Comparison of ENCODE assay signal across 11 cellular contexts in the genomic region with DNA sequence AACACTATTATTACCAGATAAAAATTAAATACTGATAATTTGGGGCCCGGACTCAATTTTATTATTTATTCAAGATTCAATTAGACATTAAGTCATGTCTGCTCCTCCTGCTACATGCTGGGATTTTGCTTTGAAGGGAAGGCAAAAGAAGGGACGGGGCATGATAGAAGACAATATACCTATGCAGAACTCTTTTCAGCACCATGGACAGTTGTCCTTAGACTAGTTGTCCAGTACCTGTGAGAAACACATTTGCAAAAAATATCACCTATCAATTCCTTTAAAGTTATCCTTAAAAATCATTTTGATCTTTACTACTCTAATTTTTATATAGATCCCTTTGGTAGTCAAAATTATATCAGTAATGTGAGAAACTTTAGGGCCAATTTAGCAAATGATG.
DNase-seq lines count a peak whose midpoint lies in the region; TF ChIP-seq lines count a peak whose summit lies in the region.
"Had no signal": no experiment of that assay in that cellular context is flagged by ENCODE, and none has a peak within 500 bp of the region (broad histone marks: within the 10 kb centered on the region; RNA-seq: fewer than 3 reads in every experiment).

No MANE protein-coding gene starts in this region.

- no peaks in the 10 kb centered on the region for H3K27me3 ChIP-seq in neuronal stem cell (ENCODE audit: control insufficient read depth in 3 of 3, insufficient read depth in 3 of 3, low read depth in 1 of 3, low read length in 3 of 3)

- H3K18ac ChIP-seq in neuronal stem cell (ENCODE audit: low read length), result no peak overlapping the region

- no peak overlapping the region for H3K23ac ChIP-seq in neuronal stem cell (ENCODE audit: low read depth, low read length, poor library complexity)

- H3K4me2 ChIP-seq in OCI-LY7 (ENCODE audit: low read length) (no peak overlapping the region), neuronal stem cell (ENCODE audit: insufficient read depth, low read length, poor library complexity, severe bottlenecking) (no peak overlapping the region)

- H2BK5ac ChIP-seq in neuronal stem cell (ENCODE audit: low read length), result no peak overlapping the region

- H3K36me3 ChIP-seq in OCI-LY7 (ENCODE audit: insufficient read depth, low read length) (no peaks in the 10 kb centered on the region), neuronal stem cell (replicated peaks in 1 of 2; ENCODE audit: control insufficient read depth in 2 of 2, insufficient read depth in 2 of 2, low read length in 2 of 2) (no peaks in the 10 kb centered on the region)

- no TSS peak for BruUV-seq in OCI-LY7 (replicated peaks; lab: Mats Ljungman, UMichigan)

- no peak overlapping the region for H3K14ac ChIP-seq in neuronal stem cell (ENCODE audit: low read length)

- H3K9me2 ChIP-seq in OCI-LY7 (ENCODE audit: insufficient read depth, low read length), result no peaks in the 10 kb centered on the region

- no peak overlapping the region for H3K9ac ChIP-seq in neuronal stem cell (ENCODE audit: low read depth, low read length, poor library complexity)

- no peak overlapping the region for H3K27ac Mint-ChIP-seq in activated CD4-positive, alpha-beta T cell treated with anti-CD3 and anti-CD28 coated beads, Interleukin-2, amount 10 ng/mL, durations not matched to agents 7 days and 5 days
- H3K27ac Mint-ChIP-seq in glutamatergic neuron (ENCODE audit: unreplicated experiment), result no peak overlapping the region

- intact Hi-C loops in OCI-LY7 (cut with micrococcal nuclease; ENCODE audit: unreplicated experiment), result no loop called here

- no peak overlapping the region for H3K4me3 Mint-ChIP-seq in activated CD4-positive, alpha-beta T cell treated with anti-CD3 and anti-CD28 coated beads, Interleukin-2, amount 10 ng/mL, durations not matched to agents 7 days and 5 days
- H3K4me3 Mint-ChIP-seq in glutamatergic neuron (ENCODE audit: unreplicated experiment), result no peak overlapping the region

- POLR2A ChIA-PET in OCI-LY7 (lab: Charles Lee), result no interaction called here
- POLR2A ChIA-PET in activated CD4-positive, alpha-beta T cell treated with anti-CD3 and anti-CD28 coated beads, Interleukin-2, amount 10 ng/mL, durations not matched to agents 7 days and 5 days (lab: Charles Lee), result no interaction called here

- no peak overlapping the region for H2BK120ac ChIP-seq in neuronal stem cell (ENCODE audit: low read depth, low read length)

- H4K20me1 ChIP-seq in OCI-LY7 (ENCODE audit: insufficient read depth, low read length), result no peaks in the 10 kb centered on the region

- H2AFZ ChIP-seq in OCI-LY7 (ENCODE audit: low read length) (no peak overlapping the region), neuronal stem cell (ENCODE audit: low read length) (no peak overlapping the region)

- H3K9me3 Mint-ChIP-seq in activated CD4-positive, alpha-beta T cell treated with anti-CD3 and anti-CD28 coated beads, Interleukin-2, amount 10 ng/mL, durations not matched to agents 7 days and 5 days, result no peaks in the 10 kb centered on the region
- H3K9me3 Mint-ChIP-seq in glutamatergic neuron (ENCODE audit: unreplicated experiment), result no peaks in the 10 kb centered on the region

- no peaks in the 10 kb centered on the region for H3K9me3 ChIP-seq in OCI-LY7 (ENCODE audit: low read length)
- no peaks in the 10 kb centered on the region for H3K9me3 ChIP-seq in neuronal stem cell (replicated peaks in 1 of 2; ENCODE audit: control insufficient read depth in 2 of 2, insufficient read depth in 1 of 2, low read depth in 1 of 2, low read length in 2 of 2)

- WGBS in neuronal stem cell (ENCODE audit: extremely low coverage in 2 of 2, insufficient read length in 2 of 2, insufficient replicate concordance in 1 of 2), 2 donors, result no CpG with 5 or more reads among the region's 2 CpGs

- H2AK5ac ChIP-seq in neuronal stem cell (ENCODE audit: low read depth, low read length), result no peak overlapping the region

- H3K36me3 Mint-ChIP-seq in activated CD4-positive, alpha-beta T cell treated with anti-CD3 and anti-CD28 coated beads, Interleukin-2, amount 10 ng/mL, durations not matched to agents 7 days and 5 days (ENCODE audit: low read depth), result no peaks in the 10 kb centered on the region
- H3K36me3 Mint-ChIP-seq in glutamatergic neuron (ENCODE audit: unreplicated experiment), result no peaks in the 10 kb centered on the region

- H3K27ac ChIP-seq in OCI-LY7 (ENCODE audit: low read depth, low read length, poor library complexity, severe bottlenecking), result no peak overlapping the region
- H3K27ac ChIP-seq in neuronal stem cell (replicated peaks; ENCODE audit: low read length), result no peak overlapping the region
- H3K27ac ChIP-seq: 22Rv1 had no signal

- no peaks in the 10 kb centered on the region for H3K27me3 Mint-ChIP-seq in activated CD4-positive, alpha-beta T cell treated with anti-CD3 and anti-CD28 coated beads, Interleukin-2, amount 10 ng/mL, durations not matched to agents 7 days and 5 days
- no peaks in the 10 kb centered on the region for H3K27me3 Mint-ChIP-seq in glutamatergic neuron (ENCODE audit: unreplicated experiment)

- H4K8ac ChIP-seq in neuronal stem cell (ENCODE audit: low read depth, low read length), result no peak overlapping the region

- no peak overlapping the region for H4K91ac ChIP-seq in neuronal stem cell (ENCODE audit: low read depth, low read length, poor library complexity)

- H2BK15ac ChIP-seq in neuronal stem cell (ENCODE audit: low read length), result no peak overlapping the region

- H3K79me2 ChIP-seq in OCI-LY7 (ENCODE audit: insufficient read depth, low read depth, low read length), result no peaks in the 10 kb centered on the region

- H2BK12ac ChIP-seq in neuronal stem cell (ENCODE audit: low read length), result no peak overlapping the region

- H3K4me1 ChIP-seq in OCI-LY7 (ENCODE audit: insufficient read depth, low read length, poor library complexity, severe bottlenecking), result no peaks in the 10 kb centered on the region
- H3K4me1 ChIP-seq in neuronal stem cell (ENCODE audit: control insufficient read depth in 2 of 2, insufficient read depth in 1 of 2, low read depth in 1 of 2, low read length in 2 of 2), result no peaks in the 10 kb centered on the region

- H3K4me1 Mint-ChIP-seq in activated CD4-positive, alpha-beta T cell treated with anti-CD3 and anti-CD28 coated beads, Interleukin-2, amount 10 ng/mL, durations not matched to agents 7 days and 5 days, result no peaks in the 10 kb centered on the region
- H3K4me1 Mint-ChIP-seq in glutamatergic neuron (ENCODE audit: low read depth, unreplicated experiment), result no peaks in the 10 kb centered on the region

- no peak overlapping the region for H3K4ac ChIP-seq in neuronal stem cell (ENCODE audit: low read length)

- TF ChIP-seq CTCF in OCI-LY7 (conservative IDR thresholded peaks at IDR 0.05; ENCODE audit: low read length) (no peak), glutamatergic neuron (IDR thresholded peaks at IDR 0.05; ENCODE audit: partially characterized antibody, unreplicated experiment) (no peak)

- DNase-seq in DMS 273 (lab: John Stamatoyannopoulos, UW; ENCODE audit: unreplicated experiment) (peak; percentile 34), DMS 273 treated with DMSO at 0.1 percent for 48 hours (lab: John Stamatoyannopoulos, UW) (no peak), OCI-LY7 (ENCODE audit: low spot score) (peak; percentile 20), dermis blood vessel endothelial cell (peak; percentile 16), neuronal stem cell (ENCODE audit: low spot score) (peak; percentile 53), SK-N-DZ (ENCODE audit: low spot score) (no peak), glutamatergic neuron (no peak)
- DNase-seq in activated CD4-positive, alpha-beta T cell treated with anti-CD3 and anti-CD28 coated beads, Interleukin-2, amount 10 ng/mL, durations not matched to agents 7 days and 5 days, result no peak
- DNase-seq: NCI-H1694, right cardiac atrium had no signal

- H3K79me1 ChIP-seq in neuronal stem cell (ENCODE audit: low read depth, low read length), result no peaks in the 10 kb centered on the region

- H3K4me3 ChIP-seq in OCI-LY7 (ENCODE audit: low read depth, low read length, poor library complexity, severe bottlenecking), result no peak overlapping the region
- no peak overlapping the region for H3K4me3 ChIP-seq in neuronal stem cell (ENCODE audit: low read length in 2 of 2)

- CTCF ChIA-PET in OCI-LY7 (lab: Charles Lee; ENCODE audit: unreplicated experiment), result interaction anchor here (1.1 kb wide), 1 partner anchor 14 kb away, joined by 3 read pairs; no protein-coding TSS in a partner anchor
- CTCF ChIA-PET in activated CD4-positive, alpha-beta T cell treated with anti-CD3 and anti-CD28 coated beads, Interleukin-2, amount 10 ng/mL, durations not matched to agents 7 days and 5 days (lab: Charles Lee), result no interaction called here

Comparison
In these comparisons a context has a peak if more than half of its experiments do, and no peak if none do; other contexts are left out.
1. DNase-seq: peak in DMS 273 (single experiment), OCI-LY7 (single experiment), dermis blood vessel endothelial cell (single experiment) and neuronal stem cell (single experiment); none in DMS 273 treated with DMSO at 0.1 percent for 48 hours (single experiment), SK-N-DZ (single experiment), activated CD4-positive, alpha-beta T cell treated with anti-CD3 and anti-CD28 coated beads, Interleukin-2, amount 10 ng/mL, durations not matched to agents 7 days and 5 days (single experiment) and glutamatergic neuron (single experiment).